In the genomic region with DNA sequence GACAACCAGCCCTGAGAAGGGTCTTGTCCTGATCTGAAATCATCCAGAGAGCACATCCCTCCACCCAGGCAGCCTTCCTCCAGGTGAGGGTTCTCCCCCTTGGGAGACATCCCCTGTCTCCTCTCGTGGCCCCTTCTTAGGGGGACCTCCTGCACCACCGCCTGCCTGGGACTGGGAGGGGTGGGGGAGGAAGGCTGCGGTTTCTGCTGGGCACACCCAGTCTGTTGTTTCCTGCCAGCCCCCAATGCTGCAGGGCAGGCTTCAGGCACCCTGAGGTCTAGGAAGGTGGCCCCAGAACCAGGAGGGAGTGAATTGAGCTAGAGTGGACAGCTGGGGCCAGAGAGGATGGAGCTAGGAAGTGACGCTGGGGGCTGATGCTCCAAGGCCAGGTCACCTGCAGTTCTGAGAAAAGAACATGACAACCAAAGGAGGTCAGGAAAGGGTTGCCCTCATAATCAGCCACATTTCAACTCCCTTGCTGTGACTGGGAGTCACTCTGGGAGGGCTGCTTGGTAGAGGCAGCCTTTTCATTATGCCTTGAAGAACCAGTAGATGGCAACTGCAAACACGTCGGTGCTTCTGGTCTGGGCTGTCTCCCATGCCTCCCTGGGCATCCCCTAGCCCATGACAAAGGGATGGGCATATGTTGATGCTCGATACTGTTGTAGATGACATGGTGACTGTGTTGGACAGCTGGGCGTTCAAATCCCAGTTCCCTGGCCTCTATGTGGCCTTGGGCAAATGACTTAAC, we compare ENCODE assay signal across 9 cellular contexts. TPM values are rescaled to one million over a fixed set of nuclear protein-coding genes. Genes with fewer than 3 reads are reported as not detected.
DNase-seq lines count a peak whose midpoint lies in the region; ATAC-seq and TF ChIP-seq lines count a peak whose summit lies in the region.
"Had no signal": no experiment of that assay in that cellular context is flagged by ENCODE, and none has a peak within 500 bp of the region (broad histone marks: within the 10 kb centered on the region; RNA-seq: fewer than 3 reads in every experiment).

No MANE protein-coding gene starts in this region.

- peak; percentile 36 for ATAC-seq in left ventricle myocardium superior
- no peak for ATAC-seq in HG02938 (IDR thresholded peaks at IDR 0.05; ENCODE audit: unreplicated experiment)

- DNase-seq in left ventricle myocardium superior (no peak), right atrium auricular region (ENCODE audit: low spot score) (no peak), UCSD-AML1 (lab: John Stamatoyannopoulos, UW; ENCODE audit: unreplicated experiment) (peak; percentile 44), stomach (no peak), NCI-H1694 (lab: John Stamatoyannopoulos, UW) (no peak), AG08395 (ENCODE audit: low spot score) (no peak)
- DNase-seq: NCI-H1048 had no signal

- peaks cover 23% of the 10 kb centered on the region for H3K36me3 Mint-ChIP-seq in dendritic cell treated with granulocyte-macrophage colony-stimulating factor and Interleukin-4, amounts not matched to agents 40 ng/mL and 50 ng/mL, for 4 days (ENCODE audit: low read depth)

- peak overlapping the region; percentile 88 for H3K27ac Mint-ChIP-seq in dendritic cell treated with granulocyte-macrophage colony-stimulating factor and Interleukin-4, amounts not matched to agents 40 ng/mL and 50 ng/mL, for 4 days

- peaks cover 0 to 13% of the 10 kb centered on the region in 2 donors for H3K9me3 ChIP-seq in right atrium auricular region
- peaks cover 0 to 12% (median 6%) of the 10 kb centered on the region in 4 donors for H3K9me3 ChIP-seq in stomach

- H3K27me3 ChIP-seq in right atrium auricular region (no peaks in the 10 kb centered on the region), stomach (peaks cover 0 to 9% (median 0%) of the 10 kb centered on the region in 3 donors)

- no peak for TF ChIP-seq POLR2A in stomach (IDR thresholded peaks at IDR 0.05)

- H3K4me3 ChIP-seq in right atrium auricular region: no peak overlapping the region
- H3K4me3 ChIP-seq in stomach: peak overlapping the region in 3 of 4 donors; percentile 10 to 29 (median 27)

- no peaks in the 10 kb centered on the region for H3K27me3 Mint-ChIP-seq in dendritic cell treated with granulocyte-macrophage colony-stimulating factor and Interleukin-4, amounts not matched to agents 40 ng/mL and 50 ng/mL, for 4 days

- peak overlapping the region; percentile 80 for H3K4me3 Mint-ChIP-seq in dendritic cell treated with granulocyte-macrophage colony-stimulating factor and Interleukin-4, amounts not matched to agents 40 ng/mL and 50 ng/mL, for 4 days

- no peak overlapping the region for H3K27ac ChIP-seq in right atrium auricular region
- peak overlapping the region in 2 of 5 donors; percentile 52 to 60 for H3K27ac ChIP-seq in stomach

- WGBS in stomach, 5 donors: 52 to 78% (median 69%) methylated on average over 6 to 8 of the region's 8 CpGs

- TF ChIP-seq EP300 in stomach (IDR thresholded peaks at IDR 0.05): no peak

- peaks cover 11% of the 10 kb centered on the region for H3K9me3 Mint-ChIP-seq in dendritic cell treated with granulocyte-macrophage colony-stimulating factor and Interleukin-4, amounts not matched to agents 40 ng/mL and 50 ng/mL, for 4 days

- intact Hi-C loops in left ventricle myocardium superior (cut with micrococcal nuclease): no loop called here
- intact Hi-C loops in dendritic cell treated with granulocyte-macrophage colony-stimulating factor and Interleukin-4, amounts not matched to agents 40 ng/mL and 50 ng/mL, for 4 days (cut with micrococcal nuclease): no loop called here
- intact Hi-C loops in stomach (cut with DNase I; ENCODE audit: low total_unique reads): no loop called here

- TF ChIP-seq CTCF in right atrium auricular region (IDR thresholded peaks at IDR 0.05) (no peak), stomach (IDR thresholded peaks at IDR 0.05) (no peak)

- H3K4me1 ChIP-seq in right atrium auricular region (no peaks in the 10 kb centered on the region), stomach (peaks cover 0 to 15% (median 10%) of the 10 kb centered on the region in 4 donors)

- H3K36me3 ChIP-seq in right atrium auricular region (no peaks in the 10 kb centered on the region), stomach (no peaks in the 10 kb centered on the region)

- peaks cover 65% of the 10 kb centered on the region for H3K4me1 Mint-ChIP-seq in dendritic cell treated with granulocyte-macrophage colony-stimulating factor and Interleukin-4, amounts not matched to agents 40 ng/mL and 50 ng/mL, for 4 days (ENCODE audit: low read depth)

RNA-seq across cellular contexts. Expression of a gene that starts 1.4 kb away (rescaled TPM):
- 10.1 TPM for total RNA-seq in left ventricle myocardium superior
- total RNA-seq in right atrium auricular region: 10 to 100 TPM in 1 of 2 donors, 1 to 10 TPM in 1; 8.3 to 14.0 TPM
- 10 to 100 TPM; 26.8 to 56.2 (median 37.1) TPM for total RNA-seq in stomach
- polyA plus RNA-seq in stomach: 10 to 100 TPM; 12.6 to 19.3 (median 14.8) TPM

RNA-seq across cellular contexts. Expression of a gene that starts 55.9 kb away (rescaled TPM):
- total RNA-seq in left ventricle myocardium superior (62.6 TPM), right atrium auricular region (100 to 1,000 TPM in 1 of 2 donors, 10 to 100 TPM in 1; 50.8 to 118 TPM), stomach (100 to 1,000 TPM in 2 of 5 donors, 10 to 100 TPM in 3; 50.4 to 513 (median 90.4) TPM)
- polyA plus RNA-seq in stomach: 1 to 10 TPM; 4.4 to 7.8 (median 6.1) TPM

Comparison
In these comparisons a context has a peak if more than half of its experiments do, and no peak if none do; other contexts are left out.
1. H3K4me3 ChIP-seq: peak in stomach (3 of 4); none in right atrium auricular region (0 of 2).